8 cellular contexts compared by ENCODE assay signal in the genomic region with DNA sequence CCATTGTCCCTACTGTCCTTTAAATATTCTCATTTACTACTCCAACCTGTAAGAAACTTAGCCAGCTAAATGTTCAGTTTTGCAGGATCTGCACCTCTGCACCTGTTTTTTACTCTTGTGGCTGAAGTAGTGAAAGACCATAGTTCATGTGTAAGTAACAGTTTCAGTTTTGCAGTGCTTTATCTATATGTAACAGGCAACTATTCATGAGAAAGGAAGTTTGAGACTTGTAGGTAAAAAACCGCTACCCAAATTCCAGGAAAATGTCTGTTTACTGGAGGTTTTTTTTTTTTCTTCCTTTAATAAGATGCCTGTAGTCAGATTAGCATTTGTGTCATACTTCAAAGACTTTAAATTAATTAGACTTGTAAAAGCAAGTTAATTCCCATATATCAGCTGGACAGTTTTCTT. TPM values are rescaled to one million over a fixed set of nuclear protein-coding genes. Genes with fewer than 3 reads are reported as not detected.
DNase-seq lines count a peak whose midpoint lies in the region; ATAC-seq and TF ChIP-seq lines count a peak whose summit lies in the region.

No MANE protein-coding gene starts in this region.

- H3K36me3 ChIP-seq in HCT116 (ENCODE audit: control insufficient read depth in 1 of 2, insufficient read depth in 2 of 2, low read length in 2 of 2) (no peaks in the 10 kb centered on the region), Loucy (ENCODE audit: insufficient read depth, low read length) (no peaks in the 10 kb centered on the region), muscle layer of colon (ENCODE audit: insufficient read depth, low read length) (no peaks in the 10 kb centered on the region), HAP-1 (replicated peaks) (no peaks in the 10 kb centered on the region)

- H3K9me2 ChIP-seq in HCT116 (ENCODE audit: insufficient read depth): no peaks in the 10 kb centered on the region
- no peaks in the 10 kb centered on the region for H3K9me2 ChIP-seq in Loucy (replicated peaks; ENCODE audit: low read depth, low read length)

- ATAC-seq in GM18520 (IDR thresholded peaks at IDR 0.05; ENCODE audit: unreplicated experiment) (peak; percentile 55), HCT116 (no peak), foreskin keratinocyte (no peak)

- H3F3A ChIP-seq in Loucy (ENCODE audit: low read depth): peaks cover 22% of the 10 kb centered on the region

- peak overlapping the region; percentile 48 for H2AFZ ChIP-seq in HCT116 (ENCODE audit: low read depth, low read length, poor library complexity, severe bottlenecking)
- peak overlapping the region; percentile 56 for H2AFZ ChIP-seq in Loucy (ENCODE audit: low read length)

- no peaks in the 10 kb centered on the region for H3K9me3 ChIP-seq in HCT116 (ENCODE audit: control insufficient read depth in 1 of 2, insufficient read depth in 1 of 2, low read depth in 1 of 2, low read length in 2 of 2)
- H3K9me3 ChIP-seq in Loucy (ENCODE audit: insufficient read depth, low read depth, low read length): no peaks in the 10 kb centered on the region
- peaks cover 3% of the 10 kb centered on the region for H3K9me3 ChIP-seq in muscle layer of colon (ENCODE audit: low read length)
- H3K9me3 ChIP-seq in HAP-1: no peaks in the 10 kb centered on the region

- TF ChIP-seq CTCF in HCT116 (IDR thresholded peaks at IDR 0.05 in 2 of 3, conservative IDR thresholded peaks at IDR 0.05 in 1 of 3; ENCODE audit: borderline replicate concordance in 1 of 3, insufficient read depth in 1 of 3, low read depth in 2 of 3, low read length in 2 of 3) (no peak), Loucy (conservative IDR thresholded peaks at IDR 0.05; ENCODE audit: low read length) (no peak), foreskin keratinocyte (conservative IDR thresholded peaks at IDR 0.05) (no peak)

- H3K4me2 ChIP-seq in HCT116 (ENCODE audit: low read length): no peak overlapping the region
- peak overlapping the region; percentile 77 for H3K4me2 ChIP-seq in Loucy (ENCODE audit: low read depth, low read length, poor library complexity, severe bottlenecking)

- H4K20me1 ChIP-seq in HCT116 (ENCODE audit: insufficient read depth) (no peaks in the 10 kb centered on the region), Loucy (ENCODE audit: insufficient read depth, low read length, poor library complexity, severe bottlenecking) (no peaks in the 10 kb centered on the region)

- TF ChIP-seq RAD21 in HCT116 (IDR thresholded peaks at IDR 0.05; ENCODE audit: low read depth): no peak

- DNase-seq in HCT116 (ENCODE audit: low read depth, low spot score) (no peak), COLO668 (lab: John Stamatoyannopoulos, UW; ENCODE audit: unreplicated experiment) (no peak), foreskin keratinocyte (no peak), midbrain (lab: John Stamatoyannopoulos, UW) (no peak), HAP-1 (ENCODE audit: low spot score in 2 of 2) (no peak)

- intact Hi-C loops in HCT116 (cut with micrococcal nuclease): no loop called here

- H3K4me1 ChIP-seq in HCT116 (ENCODE audit: control insufficient read depth in 1 of 2, insufficient read depth in 2 of 2, low read length in 2 of 2) (peaks cover 5 to 16% of the 10 kb centered on the region in 2 experiments; a peak in 2 of 4 replicates), Loucy (ENCODE audit: insufficient read depth, low read length, poor library complexity, severe bottlenecking) (peaks cover 69% of the 10 kb centered on the region), muscle layer of colon (ENCODE audit: insufficient read depth, low read length) (peaks cover 11% of the 10 kb centered on the region), foreskin keratinocyte (peaks cover 6% of the 10 kb centered on the region), HAP-1 (no peaks in the 10 kb centered on the region)

- no TSS peak for BruUV-seq in HCT116 (replicated peaks; lab: Mats Ljungman, UMichigan)

- RAD21 ChIA-PET in HCT116 (lab: Charles Lee; ENCODE audit: low non-redundant PET in 1 of 2, low total read pairs in 2 of 2, uncharacterized antibody in 2 of 2, unreplicated experiment in 2 of 2): no interaction called here

- CTCF ChIA-PET in HCT116 (lab: Charles Lee): no interaction called here

- H3K27me3 ChIP-seq in HCT116 (ENCODE audit: insufficient read depth, low read length) (no peaks in the 10 kb centered on the region), Loucy (ENCODE audit: insufficient read depth, low read length, poor library complexity, severe bottlenecking) (no peaks in the 10 kb centered on the region), muscle layer of colon (ENCODE audit: control insufficient read depth in 1 of 2, insufficient read depth in 2 of 2, low read length in 2 of 2) (no peaks in the 10 kb centered on the region), foreskin keratinocyte (no peaks in the 10 kb centered on the region), HAP-1 (ENCODE audit: low read depth) (no peaks in the 10 kb centered on the region)

- H3K9ac ChIP-seq in HCT116 (ENCODE audit: low read length) (no peak overlapping the region), Loucy (ENCODE audit: low read depth, low read length, poor library complexity, severe bottlenecking) (peak overlapping the region; percentile 79), muscle layer of colon (ENCODE audit: low read length) (no peak overlapping the region)

- H3K4me3 ChIP-seq in HCT116 (replicated peaks in 1 of 2; ENCODE audit: low read depth in 1 of 2, low read length in 2 of 2) (no peak overlapping the region), Loucy (ENCODE audit: low read length, poor library complexity, severe bottlenecking) (peak overlapping the region; percentile 69), muscle layer of colon (ENCODE audit: low read depth in 1 of 2, low read length in 2 of 2) (no peak overlapping the region), HAP-1 (no peak overlapping the region)

- in situ Hi-C loops in HAP-1 (cut with MboI; ENCODE audit: low sequenced_read_pairs): no loop called here

- H3K79me2 ChIP-seq in HCT116 (ENCODE audit: insufficient read depth, low read length) (no peaks in the 10 kb centered on the region), Loucy (ENCODE audit: insufficient read depth, low read length) (peaks cover 36% of the 10 kb centered on the region)

- no peak overlapping the region for H3K27ac ChIP-seq in HCT116 (ENCODE audit: low read depth, low read length)
- H3K27ac ChIP-seq in muscle layer of colon (ENCODE audit: low read depth, low read length): peak overlapping the region; percentile 48
- H3K27ac ChIP-seq in foreskin keratinocyte: no peak overlapping the region

- TF ChIP-seq POLR2A in HCT116 (IDR thresholded peaks at IDR 0.05; ENCODE audit: borderline replicate concordance, extremely low read depth, insufficient read depth, insufficient read length): no peak

- POLR2A ChIA-PET in HCT116 (lab: Charles Lee): no interaction called here

TF ChIP-seq in HCT116, 20 proteins besides CTCF, POLR2A, EP300 and RAD21:
- TF ChIP-seq CBX3 (IDR thresholded peaks at IDR 0.05; ENCODE audit: low read depth) (no peak), ATF3 (IDR thresholded peaks at IDR 0.05) (no peak)

RNA-seq across cellular contexts. Expression of gene MBNL1, which starts 25.4 kb away (rescaled TPM):
- 200 TPM for total RNA-seq in HCT116 (2021; ENCODE audit: unreplicated experiment)
- 69.4 and 70.1 TPM in 2 replicates for polyA plus RNA-seq in HCT116 (2012)
- total RNA-seq in foreskin keratinocyte: 66.8 and 72.7 TPM in 2 replicates
- polyA plus RNA-seq in foreskin keratinocyte: 14.1 and 16.8 TPM in 2 replicates
